ENCODE assay signal across 13 cellular contexts in genomic region chr16:67539271-67539670, GRCh38. TPM values are rescaled to one million over a fixed set of nuclear protein-coding genes. Genes with fewer than 3 reads are reported as not detected.
DNase-seq lines count a peak whose midpoint lies in the region; ATAC-seq, FAIRE-seq and TF ChIP-seq lines count a peak whose summit lies in the region.
"Had no signal": no experiment of that assay in that cellular context is flagged by ENCODE, and none has a peak within 500 bp of the region (broad histone marks: within the 10 kb centered on the region; RNA-seq: fewer than 3 reads in every experiment).

No MANE protein-coding gene starts in this region.

- RAD21 ChIA-PET in GM12878 (lab: Charles Lee; ENCODE audit: unreplicated experiment) = interaction anchor here (0.8 kb wide), 1 partner anchor 22 kb away, joined by 3 read pairs; no protein-coding TSS in a partner anchor

- H3K4me1 Mint-ChIP-seq in naive B cell = peaks cover 74 to 84% (median 81%) of the 10 kb centered on the region in 3 donors

- H3K79me2 ChIP-seq in GM12878 (ENCODE audit: control insufficient read depth, insufficient read depth, low read length) = no peaks in the 10 kb centered on the region

- 55% methylated on average over 4 of the region's 4 CpGs for WGBS in GM12878 (ENCODE audit: insufficient coverage, insufficient replicate concordance, low lambda C conversion rate, missing lambda C conversion rate)

- FAIRE-seq in GM12878 (lab: Jason Lieb, UNC) = no peak
- FAIRE-seq: HTR-8/SVneo had no signal

- CTCF ChIA-PET in GM12878 (lab: Yijun Ruan, JAX) = interaction anchor here (11.3 kb wide), 1 partner anchor 17 kb away, joined by 131 read pairs; no protein-coding TSS in a partner anchor

- peak overlapping the region; percentile 80 to 92 (median 85); a peak in 18 of 22 replicates for H3K9ac ChIP-seq in BLaER1 treated with 17β-estradiol and CSF1 and Interleukin-3, amounts not matched to agents 10 nM and 100 nM
- H3K9ac ChIP-seq in ES-I3 (ENCODE audit: low read depth, low read length) (0 out of 2 replicates have a peak overlapping the region, but pooled peaks have one; percentile 11), GM12878 (ENCODE audit: control insufficient read depth, insufficient read depth, low read length) (no peak overlapping the region)

- peak overlapping the region in 1 of 11 experiments; percentile 84; a peak in 1 of 22 replicates for H3K27ac ChIP-seq in BLaER1 treated with 17β-estradiol and CSF1 and Interleukin-3, amounts not matched to agents 10 nM and 100 nM
- H3K27ac ChIP-seq in GM12878 (ENCODE audit: control insufficient read depth, insufficient read depth) = no peak overlapping the region

- SMC1A ChIA-PET in GM12878 (lab: Charles Lee; ENCODE audit: uncharacterized antibody, unreplicated experiment) = no interaction called here

- no peak for TF ChIP-seq POLR2A in GM12878 (IDR thresholded peaks at IDR 0.05; ENCODE audit: low read depth, low read length)

- H3K4me2 ChIP-seq in BLaER1 treated with 17β-estradiol and CSF1 and Interleukin-3, amounts not matched to agents 10 nM and 100 nM = peak overlapping the region; percentile 97 to 100 (median 98)
- peak overlapping the region; percentile 30; the same call in 1 of the 2 replicates for H3K4me2 ChIP-seq in GM12878 (ENCODE audit: control insufficient read depth, insufficient read depth)

- H3K4me3 Mint-ChIP-seq in naive B cell = peak overlapping the region; percentile 57 to 85 (median 80)

- no peak for TF ChIP-seq RAD21 in GM12878 (IDR thresholded peaks at IDR 0.05; ENCODE audit: insufficient read depth, low read depth, low read length)

- peaks cover 86 to 96% (median 93%) of the 10 kb centered on the region in 10 experiments for H3K4me1 ChIP-seq in BLaER1 treated with 17β-estradiol and CSF1 and Interleukin-3, amounts not matched to agents 10 nM and 100 nM
- H3K4me1 ChIP-seq in ES-I3 (ENCODE audit: insufficient read depth, low read length) (peaks cover 9% of the 10 kb centered on the region; the same call in 1 of the 2 replicates), GM12878 (ENCODE audit: control insufficient read depth, insufficient read depth, low read length) (peaks cover 4% of the 10 kb centered on the region)

- H3K27me3 Mint-ChIP-seq in naive B cell = no peaks in the 10 kb centered on the region

- peak overlapping the region in 8 of 10 experiments; percentile 72 to 89 (median 79); a peak in 9 of 20 replicates for H3K4me3 ChIP-seq in BLaER1 treated with 17β-estradiol and CSF1 and Interleukin-3, amounts not matched to agents 10 nM and 100 nM
- no peak overlapping the region for H3K4me3 ChIP-seq in GM12878

- DNase-seq in GM12878 (ENCODE audit: low read depth, low spot score) (no peak), naive B cell (no peak), iPS-NIHi7 (ENCODE audit: extremely low spot score) (no peak)
- DNase-seq: effector CD4-positive, alpha-beta T cell; hippocampal formation; NCI-H2029 treated with DMSO at 0.1 percent for 48 hours; stimulated activated naive CD4-positive, alpha-beta T cell treated with Interleukin-2 at 50 U/mL for 16 hours had no signal

- no TSS peak for BruUV-seq in GM12878 (replicated peaks; lab: Mats Ljungman, UMichigan)

- H3K36me3 ChIP-seq in BLaER1 treated with 17β-estradiol and CSF1 and Interleukin-3, amounts not matched to agents 10 nM and 100 nM = peaks cover 45 to 77% (median 57%) of the 10 kb centered on the region in 11 experiments
- peaks cover 5% of the 10 kb centered on the region; the same call in 1 of the 2 replicates for H3K36me3 ChIP-seq in ES-I3 (ENCODE audit: insufficient read depth, low read length)
- H3K36me3 ChIP-seq in GM12878 (ENCODE audit: control insufficient read depth in 2 of 2, insufficient read depth in 2 of 2, low read length in 1 of 2) = peaks cover 3 to 11% of the 10 kb centered on the region in 2 experiments; a peak in 3 of 4 replicates

- H3K9me3 Mint-ChIP-seq in naive B cell = no peaks in the 10 kb centered on the region

- H2AFZ ChIP-seq in GM12878 (ENCODE audit: control insufficient read depth, low read depth, low read length) = no peak overlapping the region

- no peak for TF ChIP-seq CTCF in GM12878 (IDR thresholded peaks at IDR 0.05 in 2 of 3, conservative IDR thresholded peaks at IDR 0.05 in 1 of 3; ENCODE audit: control insufficient read depth in 2 of 3, extremely low read depth in 1 of 3, insufficient read depth in 1 of 3, low read depth in 3 of 3, low read length in 3 of 3)

- H3K9me3 ChIP-seq in BLaER1 treated with 17β-estradiol and CSF1 and Interleukin-3, amounts not matched to agents 10 nM and 100 nM (replicated peaks in 1 of 11) = no peaks in the 10 kb centered on the region
- H3K9me3 ChIP-seq in ES-I3 (ENCODE audit: control insufficient read depth, insufficient read depth, low read length) = no peaks in the 10 kb centered on the region
- no peaks in the 10 kb centered on the region for H3K9me3 ChIP-seq in GM12878 (replicated peaks; ENCODE audit: control insufficient read depth, insufficient read depth, low read length)

- no peak for TF ChIP-seq EP300 in GM12878 (IDR thresholded peaks at IDR 0.05; ENCODE audit: borderline replicate concordance in 1 of 2, control insufficient read depth in 1 of 2, low read depth in 2 of 2, low read length in 2 of 2)

- in situ Hi-C loops in GM12878 (cut with MboI) = no loop called here

- H3K27ac Mint-ChIP-seq in naive B cell = peak overlapping the region; percentile 64 to 98 (median 88)

- H3K27me3 ChIP-seq in BLaER1 treated with 17β-estradiol and CSF1 and Interleukin-3, amounts not matched to agents 10 nM and 100 nM = no peaks in the 10 kb centered on the region
- peaks cover 0 to 2% of the 10 kb centered on the region in 2 experiments; a peak in 1 of 4 replicates for H3K27me3 ChIP-seq in GM12878 (replicated peaks in 1 of 2; ENCODE audit: control insufficient read depth in 2 of 2, insufficient read depth in 2 of 2, low read length in 1 of 2)

- intact Hi-C loops in GM12878 (cut with micrococcal nuclease; ENCODE audit: unreplicated experiment) = no loop called here

- H3K36me3 Mint-ChIP-seq in naive B cell = peaks cover 5 to 24% of the 10 kb centered on the region in 2 donors

- peaks cover 68 to 100% (median 96%) of the 10 kb centered on the region in 11 experiments for H4K20me1 ChIP-seq in BLaER1 treated with 17β-estradiol and CSF1 and Interleukin-3, amounts not matched to agents 10 nM and 100 nM
- H4K20me1 ChIP-seq in GM12878 (ENCODE audit: control insufficient read depth, insufficient read depth) = peaks cover 4% of the 10 kb centered on the region

- POLR2A ChIA-PET in GM12878 (lab: Charles Lee) = interaction anchor here (0.6 kb wide), 1 partner anchor 37 kb away, joined by 4 read pairs; no protein-coding TSS in a partner anchor

- ATAC-seq in GM12878 (no peak), naive B cell (ENCODE audit: low read depth in 2 of 2) (no peak), HG03460 (IDR thresholded peaks at IDR 0.05; ENCODE audit: unreplicated experiment) (no peak), GM18907 (IDR thresholded peaks at IDR 0.05; ENCODE audit: unreplicated experiment) (no peak), HG03469 (IDR thresholded peaks at IDR 0.05; ENCODE audit: unreplicated experiment) (no peak)

RNA-seq across cellular contexts. Expression of gene RIPOR1, which starts 10.6 kb away (rescaled TPM):
- total RNA-seq in GM12878 (2013; cell fraction: nucleolus; rRNA removed) = 30.2 and 35.1 TPM in 2 replicates
- total RNA-seq in GM12878 (2014; rRNA removed) (5.2 and 7.0 TPM in 2 replicates), GM12878 (2014; rRNA removed; fragmentation: Illumina TruSeq; extraction: Trizol) (2.6 and 2.8 TPM in 2 replicates), GM12878 (2021) (28.5 and 37.0 TPM in 2 replicates)
- polyA plus RNA-seq in GM12878 (2011; ENCODE audit: low read depth) = 6.2 TPM
- polyA plus RNA-seq in GM12878 (2011; rRNA removed) (1.2 and 2.0 TPM in 2 replicates), GM12878 (2014; fragmentation: Illumina TruSeq; extraction: Trizol) (7.0 and 7.9 TPM in 2 replicates), GM12878 (2014; fragmentation: Nextera tagmentation; extraction: Ambion mirVana) (under 1 TPM; 0.13 to 0.47 TPM), GM12878 (2014; rRNA removed) (10.5 and 11.6 TPM in 2 replicates), GM12878 (2016; fragmentation: Nextera tagmentation; extraction: Ambion mirVana) (10 to 100 TPM; 12.9 to 15.9 TPM), naive B cell (ENCODE audit: low read depth in 6 of 6) (10 to 100 TPM in 5 of 6 donors, 1 to 10 TPM in 1; 3.4 to 34.5 (median 16.5) TPM)
- polyA plus RNA-seq in GM12878 (2011; cell fraction: cytosol; rRNA removed) = 1.1 and 1.9 TPM in 2 replicates
- 23.0 and 23.5 TPM in 2 replicates for polyA plus RNA-seq in GM12878 (2011; cell fraction: nucleus; rRNA removed)
- 21.5 and 24.4 TPM in 2 replicates for polyA plus RNA-seq in GM12878 (2012)
- 2.4 and 3.7 TPM in 2 replicates for polyA minus RNA-seq in GM12878 (2011; rRNA and poly(A)+ RNA removed)
- polyA minus RNA-seq in GM12878 (2011; cell fraction: cytosol; rRNA and poly(A)+ RNA removed) = 3.3 and 3.7 TPM in 2 replicates
- 6.7 and 6.8 TPM in 2 replicates for polyA minus RNA-seq in GM12878 (2011; cell fraction: nucleus; rRNA and poly(A)+ RNA removed)

RNA-seq across cellular contexts. Expression of gene CTCF, which starts 23.1 kb away (rescaled TPM):
- 33.8 and 38.5 TPM in 2 replicates for total RNA-seq in GM12878 (2013; cell fraction: nucleolus; rRNA removed)
- total RNA-seq in GM12878 (2014; rRNA removed) (36.7 and 37.3 TPM in 2 replicates), GM12878 (2014; rRNA removed; fragmentation: Illumina TruSeq; extraction: Trizol) (43.8 and 47.9 TPM in 2 replicates), GM12878 (2021) (42.7 and 43.6 TPM in 2 replicates)
- 20.5 TPM for polyA plus RNA-seq in GM12878 (2011; ENCODE audit: low read depth)
- polyA plus RNA-seq in GM12878 (2011; rRNA removed) (36.1 and 40.1 TPM in 2 replicates), GM12878 (2014; fragmentation: Illumina TruSeq; extraction: Trizol) (52.8 and 55.0 TPM in 2 replicates), GM12878 (2014; fragmentation: Nextera tagmentation; extraction: Ambion mirVana) (10 to 100 TPM in 1 of 2 experiments, 1 to 10 TPM in 1; 9.1 to 18.3 TPM), GM12878 (2014; rRNA removed) (34.7 and 35.8 TPM in 2 replicates), GM12878 (2016; fragmentation: Nextera tagmentation; extraction: Ambion mirVana) (10 to 100 TPM; 47.5 to 51.6 TPM), naive B cell (ENCODE audit: low read depth in 6 of 6) (10 to 100 TPM; 40.2 to 93.3 (median 67.8) TPM)
- 30.9 and 31.3 TPM in 2 replicates for polyA plus RNA-seq in GM12878 (2011; cell fraction: cytosol; rRNA removed)
- 20.5 and 25.6 TPM in 2 replicates for polyA plus RNA-seq in GM12878 (2011; cell fraction: nucleus; rRNA removed)
- polyA plus RNA-seq in GM12878 (2012) = 23.4 and 27.5 TPM in 2 replicates
- 47.4 and 57.4 TPM in 2 replicates for polyA minus RNA-seq in GM12878 (2011; rRNA and poly(A)+ RNA removed)
- polyA minus RNA-seq in GM12878 (2011; cell fraction: cytosol; rRNA and poly(A)+ RNA removed) = 18.8 and 22.7 TPM in 2 replicates
- polyA minus RNA-seq in GM12878 (2011; cell fraction: nucleus; rRNA and poly(A)+ RNA removed) = 10.6 and 22.3 TPM in 2 replicates

RNA-seq across cellular contexts. Expression of gene AGRP, which starts 55.9 kb away (rescaled TPM):
- not detected in 2 replicates for total RNA-seq in GM12878 (2013; cell fraction: nucleolus; rRNA removed)
- not detected in 2 replicates for total RNA-seq in GM12878 (2014; rRNA removed)
- total RNA-seq in GM12878 (2014; rRNA removed; fragmentation: Illumina TruSeq; extraction: Trizol) = not detected in 2 replicates
- total RNA-seq in GM12878 (2021) = not detected in 2 replicates
- not detected for polyA plus RNA-seq in GM12878 (2011; ENCODE audit: low read depth)
- not detected in 2 replicates for polyA plus RNA-seq in GM12878 (2011; rRNA removed)
- polyA plus RNA-seq in GM12878 (2011; cell fraction: cytosol; rRNA removed) = not detected in 2 replicates
- polyA plus RNA-seq in GM12878 (2011; cell fraction: nucleus; rRNA removed) = not detected in 2 replicates
- polyA plus RNA-seq in GM12878 (2012) = 0.27 TPM in 1 of 2 replicates, not detected in the other
- not detected in 2 replicates for polyA plus RNA-seq in GM12878 (2014; fragmentation: Illumina TruSeq; extraction: Trizol)
- polyA plus RNA-seq in GM12878 (2014; fragmentation: Nextera tagmentation; extraction: Ambion mirVana) = under 1 TPM; 0.16 to 0.34 TPM
- 0.27 TPM in 1 of 2 replicates, not detected in the other for polyA plus RNA-seq in GM12878 (2014; rRNA removed)
- under 1 TPM; 0.72 to 0.75 TPM for polyA plus RNA-seq in GM12878 (2016; fragmentation: Nextera tagmentation; extraction: Ambion mirVana)
- polyA minus RNA-seq in GM12878 (2011; rRNA and poly(A)+ RNA removed) = not detected in 2 replicates
- not detected in 2 replicates for polyA minus RNA-seq in GM12878 (2011; cell fraction: cytosol; rRNA and poly(A)+ RNA removed)
- not detected in 2 replicates for polyA minus RNA-seq in GM12878 (2011; cell fraction: nucleus; rRNA and poly(A)+ RNA removed)
- not detected for polyA plus RNA-seq in naive B cell (ENCODE audit: low read depth in 6 of 6)

RNA-seq across cellular contexts. Expression of gene ATP6V0D1, which starts 58.3 kb away (rescaled TPM):
- total RNA-seq in GM12878 (2013; cell fraction: nucleolus; rRNA removed) = 17.4 and 19.9 TPM in 2 replicates
- 72.4 and 73.8 TPM in 2 replicates for total RNA-seq in GM12878 (2014; rRNA removed)
- 41.8 and 50.2 TPM in 2 replicates for total RNA-seq in GM12878 (2014; rRNA removed; fragmentation: Illumina TruSeq; extraction: Trizol)
- 67.7 and 71.6 TPM in 2 replicates for total RNA-seq in GM12878 (2021)
- polyA plus RNA-seq in GM12878 (2011; ENCODE audit: low read depth) = 36.5 TPM
- polyA plus RNA-seq in GM12878 (2011; rRNA removed) = 24.5 and 56.5 TPM in 2 replicates
- 108 and 129 TPM in 2 replicates for polyA plus RNA-seq in GM12878 (2011; cell fraction: cytosol; rRNA removed)
- polyA plus RNA-seq in GM12878 (2011; cell fraction: nucleus; rRNA removed) = 47.1 and 63.7 TPM in 2 replicates
- 48.2 and 55.4 TPM in 2 replicates for polyA plus RNA-seq in GM12878 (2012)
- polyA plus RNA-seq in GM12878 (2014; fragmentation: Illumina TruSeq; extraction: Trizol) = 35.1 and 72.2 TPM in 2 replicates
- polyA plus RNA-seq in GM12878 (2014; fragmentation: Nextera tagmentation; extraction: Ambion mirVana) = 10 to 100 TPM; 28.1 to 30.2 TPM
- polyA plus RNA-seq in GM12878 (2014; rRNA removed) = 69.0 and 81.4 TPM in 2 replicates
- polyA plus RNA-seq in GM12878 (2016; fragmentation: Nextera tagmentation; extraction: Ambion mirVana) = 100 to 1,000 TPM; 126 to 141 TPM
- 121 and 140 TPM in 2 replicates for polyA minus RNA-seq in GM12878 (2011; rRNA and poly(A)+ RNA removed)
- 42.8 and 49.1 TPM in 2 replicates for polyA minus RNA-seq in GM12878 (2011; cell fraction: cytosol; rRNA and poly(A)+ RNA removed)
- 13.9 and 24.0 TPM in 2 replicates for polyA minus RNA-seq in GM12878 (2011; cell fraction: nucleus; rRNA and poly(A)+ RNA removed)
- polyA plus RNA-seq in naive B cell (ENCODE audit: low read depth in 6 of 6) = 100 to 1,000 TPM; 136 to 255 (median 157) TPM
